ENCODE assay signal across 8 cellular contexts in genomic region chr6:27479319-27480182, GRCh38. TPM values are rescaled to one million over a fixed set of nuclear protein-coding genes. Genes with fewer than 3 reads are reported as not detected.
DNase-seq lines count a peak whose midpoint lies in the region; ATAC-seq and TF ChIP-seq lines count a peak whose summit lies in the region.

No MANE protein-coding gene starts in this region.

- H3K4me1 ChIP-seq in lower lobe of right lung, result peaks cover 14% of the 10 kb centered on the region

- ATAC-seq in GM19351 (IDR thresholded peaks at IDR 0.05; ENCODE audit: unreplicated experiment) (peak; percentile 59), HG03460 (IDR thresholded peaks at IDR 0.05; ENCODE audit: unreplicated experiment) (peak; percentile 45), lower lobe of right lung (peak; percentile 93)

- H3K36me3 ChIP-seq in lower lobe of right lung, result no peaks in the 10 kb centered on the region

- no peak for TF ChIP-seq CTCF in lower lobe of right lung (IDR thresholded peaks at IDR 0.05)

- peak overlapping the region; percentile 99 for H3K27ac ChIP-seq in lower lobe of right lung

- peak overlapping the region; percentile 74 for H3K4me3 ChIP-seq in lower lobe of right lung

- peak; percentile 92 for DNase-seq in CD1c-positive myeloid dendritic cell (ENCODE audit: extremely low spot score)
- DNase-seq in NCI-H748 treated with DMSO at 0.1 percent for 48 hours (lab: John Stamatoyannopoulos, UW), result peak; percentile 93
- peak; percentile 80 to 83 for DNase-seq in activated CD4-positive, alpha-beta T cell treated with anti-CD3 and anti-CD28 coated beads, Interleukin-2, amount 50 U/mL, for 4 hours
- DNase-seq in ecto neural progenitor cell (ENCODE audit: low spot score), result peak; percentile 85
- DNase-seq in lower lobe of right lung, result peak; percentile 67
- peak; percentile 78 to 81 (median 80) for DNase-seq in stimulated activated CD4-positive, alpha-beta T cell treated with anti-CD3 and anti-CD28 coated beads, TNF-alpha, amount 100 ng/mL, for 24 hours (ENCODE audit: low read depth in 3 of 3)

- no peaks in the 10 kb centered on the region for H3K27me3 ChIP-seq in lower lobe of right lung (ENCODE audit: low read depth)

- intact Hi-C loops in lower lobe of right lung (cut with DNase I), result no loop called here

- H3K9me3 ChIP-seq in lower lobe of right lung, result no peaks in the 10 kb centered on the region

RNA-seq across cellular contexts. Expression of gene ZNF184, which starts 6.6 kb away (rescaled TPM):
- total RNA-seq in lower lobe of right lung, result 6.6 TPM

Comparison
In these comparisons a context has a peak if more than half of its experiments do, and no peak if none do; other contexts are left out.
1. Peak in every context shown above with its lines: DNase-seq, ATAC-seq, H3K4me3 ChIP-seq and H3K27ac ChIP-seq.